9 cellular contexts compared by ENCODE assay signal in the genomic region with DNA sequence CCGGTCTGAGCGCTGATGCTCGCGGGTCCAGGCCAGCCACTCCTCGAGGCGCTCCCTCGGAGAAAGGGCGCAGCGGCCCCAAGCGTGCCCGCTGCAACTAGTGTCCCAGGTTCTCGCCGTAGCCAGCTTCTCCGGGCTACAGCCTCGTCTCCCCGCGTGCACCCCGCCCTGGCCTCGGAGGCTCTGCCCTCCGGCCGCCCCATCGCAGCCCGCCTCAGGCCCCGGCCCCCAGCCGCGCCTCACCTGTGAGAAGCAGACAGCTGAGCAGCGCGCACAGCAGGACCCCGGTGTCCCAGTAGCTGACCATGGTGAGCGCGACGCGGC. TPM values are rescaled to one million over a fixed set of nuclear protein-coding genes. Genes with fewer than 3 reads are reported as not detected.
DNase-seq lines count a peak whose midpoint lies in the region; ATAC-seq lines count a peak whose summit lies in the region.
"Had no signal": no experiment of that assay in that cellular context is flagged by ENCODE, and none has a peak within 500 bp of the region (broad histone marks: within the 10 kb centered on the region; RNA-seq: fewer than 3 reads in every experiment).

No MANE protein-coding gene starts in this region.

- H3K36me3 Mint-ChIP-seq in activated CD4-positive, alpha-beta T cell treated with anti-CD3 and anti-CD28 coated beads for 36 hours (ENCODE audit: low read depth), result peaks cover 8% of the 10 kb centered on the region
- H3K36me3 Mint-ChIP-seq: CD4-positive, alpha-beta memory T cell had no signal

- CTCF ChIA-PET in activated CD4-positive, alpha-beta T cell treated with anti-CD3 and anti-CD28 coated beads for 36 hours (lab: Charles Lee), result no interaction called here

- H3K4me1 ChIP-seq in iPS-18a (ENCODE audit: control insufficient read depth, low read depth, low read length), result peaks cover 54% of the 10 kb centered on the region

- H3K36me3 ChIP-seq in iPS-18a (ENCODE audit: control insufficient read depth, low read depth, low read length), result peaks cover 2% of the 10 kb centered on the region

- intact Hi-C loops in activated CD4-positive, alpha-beta T cell treated with anti-CD3 and anti-CD28 coated beads for 36 hours (cut with DNase I, micrococcal nuclease), result loop anchor here in 1 of 2 experiments (2.0 kb wide), 1 partner anchor 38 kb away; no protein-coding TSS in a partner anchor

- H3K27ac Mint-ChIP-seq in activated CD4-positive, alpha-beta T cell treated with anti-CD3 and anti-CD28 coated beads for 36 hours, result no peak overlapping the region
- H3K27ac Mint-ChIP-seq in stimulated activated naive CD8-positive, alpha-beta T cell treated with anti-CD3 and anti-CD28 coated beads, Interleukin-15, amount 100 ng/mL, for 72 hours, result no peak overlapping the region
- H3K27ac Mint-ChIP-seq: CD4-positive, alpha-beta memory T cell had no signal

- ATAC-seq in activated CD4-positive, alpha-beta T cell treated with anti-CD3 and anti-CD28 coated beads for 36 hours, result peak; percentile 10
- ATAC-seq in stimulated activated naive CD8-positive, alpha-beta T cell treated with anti-CD3 and anti-CD28 coated beads, Interleukin-15, amount 100 ng/mL, for 72 hours, result peak; percentile 27

- no peaks in the 10 kb centered on the region for H3K9me3 Mint-ChIP-seq in activated CD4-positive, alpha-beta T cell treated with anti-CD3 and anti-CD28 coated beads for 36 hours (ENCODE audit: low read depth)
- H3K9me3 Mint-ChIP-seq in stimulated activated naive CD8-positive, alpha-beta T cell treated with anti-CD3 and anti-CD28 coated beads, Interleukin-15, amount 100 ng/mL, for 72 hours, result no peaks in the 10 kb centered on the region

- H3K4me3 Mint-ChIP-seq in activated CD4-positive, alpha-beta T cell treated with anti-CD3 and anti-CD28 coated beads for 36 hours, result peak overlapping the region; percentile 76
- peak overlapping the region; percentile 78 to 85 for H3K4me3 Mint-ChIP-seq in stimulated activated naive CD8-positive, alpha-beta T cell treated with anti-CD3 and anti-CD28 coated beads, Interleukin-15, amount 100 ng/mL, for 72 hours

- H3K27me3 ChIP-seq in iPS-18a (ENCODE audit: control insufficient read depth, insufficient read depth, low read length), result peaks cover 43% of the 10 kb centered on the region

- DNase-seq in activated CD4-positive, alpha-beta T cell treated with anti-CD3 and anti-CD28 coated beads for 36 hours, result peak; percentile 37
- DNase-seq in activated CD4-positive, alpha-beta T cell treated with anti-CD3 and anti-CD28 coated beads for 4 hours, result no peak
- DNase-seq in activated CD4-positive, alpha-beta T cell treated with anti-CD3 and anti-CD28 coated beads, Interleukin-2, amount 50 U/mL, for 48 hours, result peak; percentile 14 to 17
- DNase-seq in stimulated activated naive CD8-positive, alpha-beta T cell treated with anti-CD3 and anti-CD28 coated beads, Interleukin-15, amount 100 ng/mL, for 72 hours, result no peak
- DNase-seq in amniotic stem cell (lab: John Stamatoyannopoulos, UW) (no peak), GF-D8 (lab: John Stamatoyannopoulos, UW) (no peak), EL (no peak)

- H3K27ac ChIP-seq in iPS-18a (ENCODE audit: low read length), result no peak overlapping the region

- H3K9me3 ChIP-seq in iPS-18a (ENCODE audit: control insufficient read depth, low read depth, low read length), result no peaks in the 10 kb centered on the region

- H3K27me3 Mint-ChIP-seq in activated CD4-positive, alpha-beta T cell treated with anti-CD3 and anti-CD28 coated beads for 36 hours, result peaks cover 37% of the 10 kb centered on the region
- H3K27me3 Mint-ChIP-seq in stimulated activated naive CD8-positive, alpha-beta T cell treated with anti-CD3 and anti-CD28 coated beads, Interleukin-15, amount 100 ng/mL, for 72 hours, result peaks cover 50% of the 10 kb centered on the region

- H3K9ac ChIP-seq in iPS-18a (ENCODE audit: low read length), result peak overlapping the region; percentile 59

- peak overlapping the region; percentile 88 for H3K4me3 ChIP-seq in iPS-18a (ENCODE audit: low read length)

- POLR2A ChIA-PET in activated CD4-positive, alpha-beta T cell treated with anti-CD3 and anti-CD28 coated beads for 36 hours (lab: Charles Lee), result interaction anchor here (0.8 kb wide), 1 partner anchor 164 kb away, joined by 3 read pairs; a partner anchor contains a TSS

- H3K4me1 Mint-ChIP-seq in activated CD4-positive, alpha-beta T cell treated with anti-CD3 and anti-CD28 coated beads for 36 hours, result peaks cover 26% of the 10 kb centered on the region
- peaks cover 26% of the 10 kb centered on the region for H3K4me1 Mint-ChIP-seq in stimulated activated naive CD8-positive, alpha-beta T cell treated with anti-CD3 and anti-CD28 coated beads, Interleukin-15, amount 100 ng/mL, for 72 hours

RNA-seq across cellular contexts. Expression of a gene that starts 0.4 kb away (rescaled TPM):
- 10 to 100 TPM; 21.7 to 27.4 TPM for total RNA-seq in activated CD4-positive, alpha-beta T cell treated with anti-CD3 and anti-CD28 coated beads for 36 hours

Comparison
In these comparisons a context has a peak if more than half of its experiments do, and no peak if none do; other contexts are left out.
1. DNase-seq: peak in activated CD4-positive, alpha-beta T cell treated with anti-CD3 and anti-CD28 coated beads for 36 hours (single experiment) and activated CD4-positive, alpha-beta T cell treated with anti-CD3 and anti-CD28 coated beads, Interleukin-2, amount 50 U/mL, for 48 hours (2 of 2); none in activated CD4-positive, alpha-beta T cell treated with anti-CD3 and anti-CD28 coated beads for 4 hours (0 of 2), stimulated activated naive CD8-positive, alpha-beta T cell treated with anti-CD3 and anti-CD28 coated beads, Interleukin-15, amount 100 ng/mL, for 72 hours (0 of 2), amniotic stem cell (single experiment), GF-D8 (single experiment) and EL (single experiment).